ENCODE assay signal across 3 cellular contexts in genomic region chr10:13053208-13053607, GRCh38. TPM values are rescaled to one million over a fixed set of nuclear protein-coding genes. Genes with fewer than 3 reads are reported as not detected.
"Had no signal": no experiment of that assay in that cellular context is flagged by ENCODE, and none has a peak within 500 bp of the region (broad histone marks: within the 10 kb centered on the region; RNA-seq: fewer than 3 reads in every experiment).

No MANE protein-coding gene starts in this region.

RNA-seq across cellular contexts. Expression of gene CCDC3, which starts 51.7 kb away (rescaled TPM):
- total RNA-seq: activated CD8-positive, alpha-beta memory T cell treated with anti-CD3 and anti-CD28 coated beads for 36 hours; activated CD8-positive, alpha-beta T cell treated with anti-CD3 and anti-CD28 coated beads for 36 hours; activated CD8-positive, alpha-beta T cell treated with anti-CD3 and anti-CD28 coated beads, Interleukin-2, amount 10 ng/mL, durations not matched to agents 7 days and 5 days had no signal
